29 cellular contexts compared by ENCODE assay signal in genomic region chr20:33183292-33183691, GRCh38. TPM values are rescaled to one million over a fixed set of nuclear protein-coding genes. Genes with fewer than 3 reads are reported as not detected.
"Had no signal": no experiment of that assay in that cellular context is flagged by ENCODE, and none has a peak within 500 bp of the region (broad histone marks: within the 10 kb centered on the region; RNA-seq: fewer than 3 reads in every experiment).

No MANE protein-coding gene starts in this region.

- H3K27ac ChIP-seq: coronary artery, esophagus muscularis mucosa, hepatocyte, left ventricle myocardium inferior, neural progenitor cell, sigmoid colon, transverse colon had no signal

- DNase-seq: activated CD4-positive, alpha-beta memory T cell treated with anti-CD3 and anti-CD28 coated beads for 36 hours; activated CD4-positive, alpha-beta T cell treated with anti-CD3 and anti-CD28 coated beads for 48 hours; activated gamma-delta T cell; activated naive CD4-positive, alpha-beta T cell treated with anti-CD3 and anti-CD28 coated beads, Interleukin-2, amount 50 U/mL, for 16 hours; activated naive CD8-positive, alpha-beta T cell treated with anti-CD3 and anti-CD28 coated beads, Interleukin-2, amount 50 U/mL, for 24 hours; activated T-cell treated with anti-CD3 and anti-CD28 coated beads, Interleukin-2, amount 50 U/mL, for 48 hours; cerebellar nuclear complex; glutamatergic neuron; kidney glomerular epithelial cell; left ventricle myocardium inferior; naive thymus-derived CD8-positive, alpha-beta T cell; sigmoid colon; stimulated activated CD4-positive, alpha-beta T cell treated with anti-CD3 and anti-CD28 coated beads, Interleukin-2, amount 100 ng/mL, for 48 hours; stimulated activated CD8-positive, alpha-beta memory T cell treated with anti-CD3 and anti-CD28 coated beads, Interleukin-4, amount 100 ng/mL, for 48 hours; stimulated activated naive B cell treated with anti-CD40 and anti-IgM and Interleukin-4, amounts not matched to agents 10 μg/mL and 1 μg/mL and 100 μg/mL, for 72 hours; transverse colon had no signal

- H3K9me3 ChIP-seq: esophagus muscularis mucosa, sigmoid colon, transverse colon had no signal

- H3K4me3 ChIP-seq: coronary artery, esophagus muscularis mucosa, hepatocyte, left ventricle myocardium inferior, neural progenitor cell, sigmoid colon, smooth muscle cell, transverse colon had no signal

- H3K9ac ChIP-seq: neural progenitor cell had no signal

- H3K36me3 ChIP-seq: esophagus muscularis mucosa, left ventricle myocardium inferior, neural progenitor cell, sigmoid colon, transverse colon had no signal

- H3K79me2 ChIP-seq: hepatocyte had no signal

- FAIRE-seq: frontal cortex, urothelium cell line had no signal

- H3K4me2 ChIP-seq: hepatocyte, neural progenitor cell, smooth muscle cell had no signal

- H3K27me3 ChIP-seq: hepatocyte, neural progenitor cell, sigmoid colon, transverse colon had no signal

- H2AFZ ChIP-seq: hepatocyte, neural progenitor cell had no signal

- ATAC-seq: activated naive CD8-positive, alpha-beta T cell treated with anti-CD3 and anti-CD28 coated beads, Interleukin-2, amount 50 U/mL, for 24 hours; naive thymus-derived CD8-positive, alpha-beta T cell; stimulated activated naive B cell treated with anti-CD40 and anti-IgM and Interleukin-4, amounts not matched to agents 10 μg/mL and 1 μg/mL and 100 μg/mL, for 72 hours had no signal

- H3K4me1 ChIP-seq: esophagus muscularis mucosa, left ventricle myocardium inferior, sigmoid colon, transverse colon had no signal

RNA-seq across cellular contexts. Expression of gene BPIFA2, which starts 15.3 kb away (rescaled TPM):
- total RNA-seq: activated CD4-positive, alpha-beta memory T cell treated with anti-CD3 and anti-CD28 coated beads for 36 hours; frontal cortex; hepatocyte; left ventricle myocardium inferior; lung microvascular endothelial cell; mesothelial cell of epicardium; naive thymus-derived CD8-positive, alpha-beta T cell; omental fat pad; posterior vena cava; renal cortical epithelial cell; sigmoid colon; smooth muscle cell; temporal lobe; transverse colon had no signal
- polyA plus RNA-seq: hepatocyte; naive thymus-derived CD8-positive, alpha-beta T cell; smooth muscle cell had no signal

RNA-seq across cellular contexts. Expression of gene BPIFA3, which starts 33.9 kb away (rescaled TPM):
- total RNA-seq: activated CD4-positive, alpha-beta memory T cell treated with anti-CD3 and anti-CD28 coated beads for 36 hours; esophagus muscularis mucosa; frontal cortex; hepatocyte; left ventricle myocardium inferior; lung microvascular endothelial cell; mesothelial cell of epicardium; naive thymus-derived CD8-positive, alpha-beta T cell; omental fat pad; posterior vena cava; renal cortical epithelial cell; sigmoid colon; smooth muscle cell; temporal lobe; transverse colon had no signal
- polyA plus RNA-seq: hepatocyte; naive thymus-derived CD8-positive, alpha-beta T cell; sigmoid colon; smooth muscle cell had no signal

RNA-seq across cellular contexts. Expression of gene BPIFA1, which starts 52.5 kb away (rescaled TPM):
- total RNA-seq: activated CD4-positive, alpha-beta memory T cell treated with anti-CD3 and anti-CD28 coated beads for 36 hours; esophagus muscularis mucosa; frontal cortex; hepatocyte; left ventricle myocardium inferior; lung microvascular endothelial cell; mesothelial cell of epicardium; naive thymus-derived CD8-positive, alpha-beta T cell; omental fat pad; posterior vena cava; renal cortical epithelial cell; sigmoid colon; smooth muscle cell; temporal lobe; transverse colon had no signal
- polyA plus RNA-seq: hepatocyte; naive thymus-derived CD8-positive, alpha-beta T cell; sigmoid colon; smooth muscle cell had no signal
